In genomic region chr1:104648269-104648691, GRCh38 we compare ENCODE assay signal across 8 cellular contexts.
DNase-seq lines count a peak whose midpoint lies in the region; ATAC-seq, FAIRE-seq and TF ChIP-seq lines count a peak whose summit lies in the region.

No MANE protein-coding gene starts in this region.

- ATAC-seq in HG02678 (IDR thresholded peaks at IDR 0.05; ENCODE audit: unreplicated experiment), result peak; percentile 75
- ATAC-seq in stimulated activated naive CD8-positive, alpha-beta T cell treated with anti-CD3 and anti-CD28 coated beads, Interleukin-15, amount 100 ng/mL, for 72 hours, result no peak

- H3K4me3 Mint-ChIP-seq in osteocyte (ENCODE audit: unreplicated experiment), result no peak overlapping the region
- no peak overlapping the region for H3K4me3 Mint-ChIP-seq in stimulated activated naive CD8-positive, alpha-beta T cell treated with anti-CD3 and anti-CD28 coated beads, Interleukin-15, amount 100 ng/mL, for 72 hours

- DNase-seq in GM12891 (ENCODE audit: insufficient read length, low spot score), result peak; percentile 13
- DNase-seq in NCI-H2029 treated with DMSO at 0.1 percent for 48 hours (lab: John Stamatoyannopoulos, UW), result peak; percentile 46
- DNase-seq in astrocyte of the hippocampus (ENCODE audit: low read depth, low spot score), result peak; percentile 13
- no peak for DNase-seq in osteocyte (ENCODE audit: extremely low spot score, unreplicated experiment)
- DNase-seq in activated CD4-positive, alpha-beta T cell treated with anti-CD3 and anti-CD28 coated beads, Interleukin-2, amount 50 U/mL, for 1 hour, result no peak
- no peak for DNase-seq in middle frontal gyrus (ENCODE audit: extremely low spot score, low spot score)
- no peak for DNase-seq in stimulated activated naive CD8-positive, alpha-beta T cell treated with anti-CD3 and anti-CD28 coated beads, Interleukin-15, amount 100 ng/mL, for 72 hours

- TF ChIP-seq POLR2A in GM12891 (IDR thresholded peaks at IDR 0.05; ENCODE audit: low read depth, low read length), result no peak

- peak; percentile 68 for FAIRE-seq in GM12891 (lab: Jason Lieb, UNC)

- no peaks in the 10 kb centered on the region for H3K4me1 Mint-ChIP-seq in osteocyte (ENCODE audit: unreplicated experiment)
- no peaks in the 10 kb centered on the region for H3K4me1 Mint-ChIP-seq in stimulated activated naive CD8-positive, alpha-beta T cell treated with anti-CD3 and anti-CD28 coated beads, Interleukin-15, amount 100 ng/mL, for 72 hours

- H3K27ac Mint-ChIP-seq in osteocyte (ENCODE audit: unreplicated experiment), result no peak overlapping the region
- H3K27ac Mint-ChIP-seq in stimulated activated naive CD8-positive, alpha-beta T cell treated with anti-CD3 and anti-CD28 coated beads, Interleukin-15, amount 100 ng/mL, for 72 hours, result no peak overlapping the region

- H3K27me3 Mint-ChIP-seq in osteocyte (ENCODE audit: unreplicated experiment), result peaks cover 12% of the 10 kb centered on the region
- no peaks in the 10 kb centered on the region for H3K27me3 Mint-ChIP-seq in stimulated activated naive CD8-positive, alpha-beta T cell treated with anti-CD3 and anti-CD28 coated beads, Interleukin-15, amount 100 ng/mL, for 72 hours

- no peaks in the 10 kb centered on the region for H3K9me3 Mint-ChIP-seq in osteocyte (ENCODE audit: unreplicated experiment)
- no peaks in the 10 kb centered on the region for H3K9me3 Mint-ChIP-seq in stimulated activated naive CD8-positive, alpha-beta T cell treated with anti-CD3 and anti-CD28 coated beads, Interleukin-15, amount 100 ng/mL, for 72 hours

- TF ChIP-seq CTCF in osteocyte (IDR thresholded peaks at IDR 0.05), result peak; percentile 68

- H3K36me3 Mint-ChIP-seq in osteocyte (ENCODE audit: unreplicated experiment), result no peaks in the 10 kb centered on the region

TF ChIP-seq in GM12891, 5 proteins besides CTCF, POLR2A, EP300 and RAD21:
- TF ChIP-seq POLR2AphosphoS5 (IDR thresholded peaks at IDR 0.05; ENCODE audit: low read depth, low read length) (no peak), POU2F2 (IDR thresholded peaks at IDR 0.05; ENCODE audit: low read depth, low read length) (no peak), PAX5 (IDR thresholded peaks at IDR 0.05; ENCODE audit: insufficient read depth, low read length, severe bottlenecking) (no peak), TAF1 (IDR thresholded peaks at IDR 0.05; ENCODE audit: low read depth, low read length) (no peak), SPI1 (IDR thresholded peaks at IDR 0.05; ENCODE audit: low read depth, low read length) (no peak)

Comparison
In these comparisons a context has a peak if more than half of its experiments do, and no peak if none do; other contexts are left out.
1. DNase-seq: peak in GM12891 (single experiment), NCI-H2029 treated with DMSO at 0.1 percent for 48 hours (single experiment) and astrocyte of the hippocampus (single experiment); none in osteocyte (single experiment), activated CD4-positive, alpha-beta T cell treated with anti-CD3 and anti-CD28 coated beads, Interleukin-2, amount 50 U/mL, for 1 hour (single experiment), middle frontal gyrus (single experiment) and stimulated activated naive CD8-positive, alpha-beta T cell treated with anti-CD3 and anti-CD28 coated beads, Interleukin-15, amount 100 ng/mL, for 72 hours (0 of 2).